ENCODE assay signal across 22 cellular contexts in genomic region chr19:29365836-29366417, GRCh38.
"Had no signal": no experiment of that assay in that cellular context is flagged by ENCODE, and none has a peak within 500 bp of the region (broad histone marks: within the 10 kb centered on the region; RNA-seq: fewer than 3 reads in every experiment).

No MANE protein-coding gene starts in this region.

- H3K27ac Mint-ChIP-seq: endodermal cell; memory B cell; nephron; stimulated activated effector memory CD8-positive, alpha-beta T cell treated with anti-CD3 and anti-CD28 coated beads, Interleukin-12 subunit alpha, Interleukin-12 subunit beta, amount 100 ng/mL, for 72 hours had no signal

- DNase-seq: dermis blood vessel endothelial cell; effector CD4-positive, alpha-beta T cell; foreskin melanocyte; head of caudate nucleus; kidney; left cardiac atrium; left ventricle myocardium inferior; lower lobe of right lung; naive B cell; occipital lobe; right lobe of liver; stimulated activated CD4-positive, alpha-beta T cell treated with anti-CD3 and anti-CD28 coated beads, Interleukin-4, amount 100 ng/mL, for 1 hour; stimulated activated CD8-positive, alpha-beta memory T cell treated with anti-CD3 and anti-CD28 coated beads, Interleukin-4, amount 100 ng/mL, for 48 hours; stimulated activated naive CD8-positive, alpha-beta T cell treated with anti-CD3 and anti-CD28 coated beads, Interleukin-15, Interleukin-2, amounts not matched to agents 100 U/mL and 50 U/mL, for 24 hours; thyroid gland; upper lobe of left lung; uterus had no signal

- H3K36me3 Mint-ChIP-seq: naive B cell; stimulated activated effector memory CD8-positive, alpha-beta T cell treated with anti-CD3 and anti-CD28 coated beads, Interleukin-12 subunit alpha, Interleukin-12 subunit beta, amount 100 ng/mL, for 72 hours had no signal

- H3K4me3 Mint-ChIP-seq: endodermal cell; memory B cell; naive B cell; nephron; stimulated activated effector memory CD8-positive, alpha-beta T cell treated with anti-CD3 and anti-CD28 coated beads, Interleukin-12 subunit alpha, Interleukin-12 subunit beta, amount 100 ng/mL, for 72 hours had no signal

- H3K9me3 ChIP-seq: lower lobe of right lung, prostate gland, right lobe of liver, thyroid gland, uterus had no signal

- ATAC-seq: left cardiac atrium; lower lobe of right lung; right lobe of liver; stimulated activated effector memory CD8-positive, alpha-beta T cell treated with anti-CD3 and anti-CD28 coated beads, Interleukin-12 subunit alpha, Interleukin-12 subunit beta, amount 100 ng/mL, for 72 hours; stimulated activated naive CD8-positive, alpha-beta T cell treated with anti-CD3 and anti-CD28 coated beads, Interleukin-15, Interleukin-2, amounts not matched to agents 100 U/mL and 50 U/mL, for 24 hours had no signal

- H3K9me3 Mint-ChIP-seq: endodermal cell; nephron; stimulated activated effector memory CD8-positive, alpha-beta T cell treated with anti-CD3 and anti-CD28 coated beads, Interleukin-12 subunit alpha, Interleukin-12 subunit beta, amount 100 ng/mL, for 72 hours had no signal

- H3K4me1 Mint-ChIP-seq: memory B cell; naive B cell; nephron; stimulated activated effector memory CD8-positive, alpha-beta T cell treated with anti-CD3 and anti-CD28 coated beads, Interleukin-12 subunit alpha, Interleukin-12 subunit beta, amount 100 ng/mL, for 72 hours had no signal
